ENCODE assay signal across 24 cellular contexts in genomic region chr6:50849016-50849748, GRCh38. TPM values are rescaled to one million over a fixed set of nuclear protein-coding genes. Genes with fewer than 3 reads are reported as not detected.
A peak's percentile ranks its signal among the peaks of the same experiment; 100 is the strongest.
DNase-seq lines count a peak whose midpoint lies in the region; ATAC-seq, FAIRE-seq and TF ChIP-seq lines count a peak whose summit lies in the region.
"Had no signal": no experiment of that assay in that cellular context is flagged by ENCODE, and none has a peak within 500 bp of the region (broad histone marks: within the 10 kb centered on the region; RNA-seq: fewer than 3 reads in every experiment).

No MANE protein-coding gene starts in this region.

- FAIRE-seq in kidney (lab: Jason Lieb, UNC), result no peak
- FAIRE-seq: pancreas had no signal

- TF ChIP-seq CTCF in kidney (IDR thresholded peaks at IDR 0.05; ENCODE audit: borderline replicate concordance, extremely low read depth, insufficient read depth) (no peak), suprapubic skin (IDR thresholded peaks at IDR 0.05) (no peak)

- TF ChIP-seq EP300 in suprapubic skin (IDR thresholded peaks at IDR 0.05), result no peak

- no peaks in the 10 kb centered on the region for H3K9me3 ChIP-seq in kidney (ENCODE audit: control insufficient read depth in 1 of 2, low read length in 2 of 2)
- no peaks in the 10 kb centered on the region for H3K9me3 ChIP-seq in suprapubic skin
- H3K9me3 ChIP-seq: colonic mucosa, pancreas, SJCRH30, transverse colon had no signal

- no peak for ATAC-seq in GM19351 (IDR thresholded peaks at IDR 0.05; ENCODE audit: unreplicated experiment)
- ATAC-seq: activated CD4-positive, alpha-beta T cell treated with anti-CD3 and anti-CD28 coated beads for 36 hours; stimulated activated naive B cell treated with anti-CD40 and anti-IgM and Interleukin-4, amounts not matched to agents 10 μg/mL and 1 μg/mL and 100 μg/mL, for 72 hours had no signal

- H3K4me1 ChIP-seq in kidney (ENCODE audit: control insufficient read depth in 1 of 2, insufficient read depth in 1 of 2, low read depth in 1 of 2, low read length in 2 of 2), result no peaks in the 10 kb centered on the region
- peaks cover 32% of the 10 kb centered on the region for H3K4me1 ChIP-seq in suprapubic skin
- H3K4me1 ChIP-seq: colonic mucosa had no signal

- peaks cover 72% of the 10 kb centered on the region for H3K27me3 ChIP-seq in suprapubic skin
- H3K27me3 ChIP-seq: SJCRH30 had no signal

- peak overlapping the region in 1 of 2 donors; percentile 51 for H3K4me3 ChIP-seq in kidney (ENCODE audit: low read length in 2 of 2)
- H3K4me3 ChIP-seq in suprapubic skin, result peak overlapping the region; percentile 43
- H3K4me3 ChIP-seq: colonic mucosa, SJCRH30 had no signal

- peak overlapping the region in 1 of 2 donors; percentile 20 for H3K9ac ChIP-seq in kidney (ENCODE audit: low read length in 2 of 2)

- H3K27ac ChIP-seq in kidney (ENCODE audit: low read depth in 2 of 2, low read length in 2 of 2) (peak overlapping the region; percentile 28 to 53), suprapubic skin (peak overlapping the region; percentile 85)
- H3K27ac ChIP-seq: colonic mucosa, pancreas, SJCRH30, spleen, transverse colon had no signal

- TF ChIP-seq POLR2A in suprapubic skin (IDR thresholded peaks at IDR 0.05), result no peak

- intact Hi-C loops in kidney (cut with DNase I), result no loop called here

- DNase-seq in DMS53 (lab: John Stamatoyannopoulos, UW), result peak; percentile 26
- DNase-seq in DMS53 treated with DMSO at 0.1 percent for 48 hours (lab: John Stamatoyannopoulos, UW; ENCODE audit: unreplicated experiment), result no peak
- DNase-seq in ecto neural progenitor cell (ENCODE audit: low spot score), result peak; percentile 61
- peak; percentile 66 for DNase-seq in kidney
- DNase-seq in suprapubic skin (ENCODE audit: low spot score in 2 of 2), result no peak
- no peak for DNase-seq in NCI-H2171 (lab: John Stamatoyannopoulos, UW)
- DNase-seq in hepatic stellate cell (ENCODE audit: low spot score), result no peak
- DNase-seq: 8988T; activated CD4-positive, alpha-beta T cell treated with anti-CD3 and anti-CD28 coated beads for 36 hours; activated CD8-positive, alpha-beta memory T cell treated with anti-CD3 and anti-CD28 coated beads, Interleukin-2, amount 50 U/mL, for 4 hours; activated gamma-delta T cell treated with Interleukin-2 at 50 U/mL for 16 hours; anterior cingulate cortex; C1 segment of cervical spinal cord; colonic mucosa; DND-41; Kasumi-1; NCI-H1436 treated with DMSO at 0.1 percent for 48 hours; NCI-H2227 treated with DMSO at 0.1 percent for 48 hours; SJCRH30; spleen; stimulated activated naive B cell treated with anti-CD40 and anti-IgM and Interleukin-4, amounts not matched to agents 10 μg/mL and 1 μg/mL and 100 μg/mL, for 72 hours; transverse colon had no signal

- WGBS in suprapubic skin, result 12% methylated on average over 26 of the region's 26 CpGs

- H3K36me3 ChIP-seq in kidney (ENCODE audit: control insufficient read depth in 1 of 2, insufficient read depth in 2 of 2, low read length in 2 of 2) (no peaks in the 10 kb centered on the region), suprapubic skin (no peaks in the 10 kb centered on the region)
- H3K36me3 ChIP-seq: colonic mucosa, pancreas, SJCRH30, spleen, transverse colon had no signal

RNA-seq across cellular contexts. Expression of gene TFAP2B, which starts 30.5 kb away (rescaled TPM):
- 25.3 TPM for total RNA-seq in kidney
- 11.6 TPM for polyA plus RNA-seq in kidney (ENCODE audit: insufficient read depth, low read depth, low replicate concordance)
- total RNA-seq in suprapubic skin, result 1 to 10 TPM; 4.3 to 9.0 (median 8.2) TPM
- total RNA-seq: activated CD4-positive, alpha-beta T cell treated with anti-CD3 and anti-CD28 coated beads for 36 hours; colonic mucosa; pancreas; spleen; transverse colon had no signal
- polyA plus RNA-seq: pancreas, spleen had no signal

Comparison
In these comparisons a context has a peak if more than half of its experiments do, and no peak if none do; other contexts are left out.
1. DNase-seq: peak in DMS53 (single experiment), ecto neural progenitor cell (single experiment) and kidney (single experiment); none in DMS53 treated with DMSO at 0.1 percent for 48 hours (single experiment), suprapubic skin (0 of 2), NCI-H2171 (single experiment) and hepatic stellate cell (single experiment).